ENCODE assay signal across 15 cellular contexts in genomic region chr16:23183486-23183862, GRCh38. TPM values are rescaled to one million over a fixed set of nuclear protein-coding genes. Genes with fewer than 3 reads are reported as not detected.
DNase-seq lines count a peak whose midpoint lies in the region; ATAC-seq and TF ChIP-seq lines count a peak whose summit lies in the region.
"Had no signal": no experiment of that assay in that cellular context is flagged by ENCODE, and none has a peak within 500 bp of the region (broad histone marks: within the 10 kb centered on the region; RNA-seq: fewer than 3 reads in every experiment).

No MANE protein-coding gene starts in this region.

- peak overlapping the region; percentile 85 for H3K4me3 ChIP-seq in GM23338
- H3K4me3 ChIP-seq in WERI-Rb-1 (ENCODE audit: low read depth, low read length): peak overlapping the region; percentile 49
- H3K4me3 ChIP-seq in iPS-18a (ENCODE audit: low read length): peak overlapping the region; percentile 63

- TF ChIP-seq CTCF in GM23338 (conservative IDR thresholded peaks at IDR 0.05; ENCODE audit: low read depth in 2 of 2) (no peak), WERI-Rb-1 (IDR thresholded peaks at IDR 0.05; ENCODE audit: low read depth, low read length) (no peak), progenitor cell of endocrine pancreas (IDR thresholded peaks at IDR 0.05; ENCODE audit: unreplicated experiment) (no peak)

- H3K9me2 ChIP-seq in GM23338 (ENCODE audit: insufficient read depth): no peaks in the 10 kb centered on the region

- TF ChIP-seq POLR2A in erythroblast (IDR thresholded peaks at IDR 0.05; ENCODE audit: low read length): no peak

- H3K79me2 ChIP-seq in GM23338 (replicated peaks; ENCODE audit: insufficient read depth): no peaks in the 10 kb centered on the region

- peak overlapping the region; percentile 65 for H3K4me3 Mint-ChIP-seq in GM23338
- H3K4me3 Mint-ChIP-seq in progenitor cell of endocrine pancreas (ENCODE audit: low read depth): peak overlapping the region; percentile 49
- H3K4me3 Mint-ChIP-seq: activated T-cell treated with anti-CD3 and anti-CD28 coated beads, Interleukin-2, amount 50 U/mL, for 24 hours; T-helper 2 cell treated with Interferon-gamma antibody and Interleukin-4, amounts not matched to agents 5 μg/mL and 100 μg/mL, for 36 hours had no signal

- H3K27ac Mint-ChIP-seq in GM23338 (no peak overlapping the region), progenitor cell of endocrine pancreas (no peak overlapping the region)
- H3K27ac Mint-ChIP-seq: activated T-cell treated with anti-CD3 and anti-CD28 coated beads, Interleukin-2, amount 50 U/mL, for 24 hours; T-helper 2 cell treated with Interferon-gamma antibody and Interleukin-4, amounts not matched to agents 5 μg/mL and 100 μg/mL, for 36 hours had no signal

- DNase-seq in GM23338 (ENCODE audit: low spot score) (no peak), WERI-Rb-1 (no peak), progenitor cell of endocrine pancreas (ENCODE audit: low spot score, unreplicated experiment) (no peak), erythroblast (lab: John Stamatoyannopoulos, UW) (no peak), dermis blood vessel endothelial cell (no peak), cardiac septum (ENCODE audit: low spot score) (no peak)
- DNase-seq: activated CD4-positive, alpha-beta T cell treated with anti-CD3 and anti-CD28 coated beads, Interleukin-2, amount 50 U/mL, for 1 hour; activated T-cell treated with anti-CD3 and anti-CD28 coated beads, Interleukin-2, amount 50 U/mL, for 24 hours; small intestine had no signal

- H3K4me1 ChIP-seq in GM23338 (ENCODE audit: insufficient read depth) (peaks cover 22% of the 10 kb centered on the region; the same call in 1 of the 2 replicates), iPS-18a (ENCODE audit: control insufficient read depth, low read depth, low read length) (no peaks in the 10 kb centered on the region)

- H3K9ac ChIP-seq in iPS-18a (ENCODE audit: low read length): no peak overlapping the region

- H3F3A ChIP-seq in GM23338 (replicated peaks; ENCODE audit: low read depth): no peaks in the 10 kb centered on the region

- H2AFZ ChIP-seq in GM23338: peak overlapping the region; percentile 97

- H3K36me3 Mint-ChIP-seq in GM23338 (ENCODE audit: low read depth) (no peaks in the 10 kb centered on the region; the same call in 2 of the 3 replicates), progenitor cell of endocrine pancreas (ENCODE audit: insufficient read depth) (no peaks in the 10 kb centered on the region)

- H3K27ac ChIP-seq in GM23338 (ENCODE audit: low read depth) (no peak overlapping the region), WERI-Rb-1 (no peak overlapping the region), iPS-18a (ENCODE audit: low read length) (no peak overlapping the region)
- H3K27ac ChIP-seq: neutrophil had no signal

- no peaks in the 10 kb centered on the region for H3K9me3 ChIP-seq in WERI-Rb-1 (ENCODE audit: severe bottlenecking)
- H3K9me3 ChIP-seq in iPS-18a (ENCODE audit: control insufficient read depth, low read depth, low read length): no peaks in the 10 kb centered on the region
- H3K9me3 ChIP-seq: neutrophil had no signal

- H3K36me3 ChIP-seq in GM23338 (ENCODE audit: insufficient read depth) (no peaks in the 10 kb centered on the region), WERI-Rb-1 (no peaks in the 10 kb centered on the region), iPS-18a (ENCODE audit: control insufficient read depth, low read depth, low read length) (no peaks in the 10 kb centered on the region)
- H3K36me3 ChIP-seq: neutrophil had no signal

- H3K9me3 Mint-ChIP-seq in GM23338 (no peaks in the 10 kb centered on the region; the same call in 2 of the 3 replicates), progenitor cell of endocrine pancreas (ENCODE audit: low read depth) (no peaks in the 10 kb centered on the region)
- H3K9me3 Mint-ChIP-seq: activated T-cell treated with anti-CD3 and anti-CD28 coated beads, Interleukin-2, amount 50 U/mL, for 24 hours; T-helper 2 cell treated with Interferon-gamma antibody and Interleukin-4, amounts not matched to agents 5 μg/mL and 100 μg/mL, for 36 hours had no signal

- intact Hi-C loops in cardiac septum (cut with DNase I): loop anchor here (10.0 kb wide), 1 partner anchor 221 kb away; no protein-coding TSS in a partner anchor

- ATAC-seq in GM23338 (no peak), HG03378 (IDR thresholded peaks at IDR 0.05; ENCODE audit: unreplicated experiment) (no peak)

- H3K4me2 ChIP-seq in GM23338: peak overlapping the region; percentile 98

- H3K27me3 ChIP-seq in GM23338 (ENCODE audit: insufficient read depth): peaks cover 38% of the 10 kb centered on the region
- H3K27me3 ChIP-seq in WERI-Rb-1 (ENCODE audit: insufficient read depth, low read depth, severe bottlenecking): no peaks in the 10 kb centered on the region
- peaks cover 36% of the 10 kb centered on the region for H3K27me3 ChIP-seq in iPS-18a (ENCODE audit: control insufficient read depth, insufficient read depth, low read length)

- peaks cover 9% of the 10 kb centered on the region for H3K4me1 Mint-ChIP-seq in GM23338
- no peaks in the 10 kb centered on the region for H3K4me1 Mint-ChIP-seq in progenitor cell of endocrine pancreas (ENCODE audit: low read depth)

- H4K20me1 ChIP-seq in GM23338 (replicated peaks; ENCODE audit: insufficient read depth): no peaks in the 10 kb centered on the region; the same call in 1 of the 2 replicates

- peaks cover 28% of the 10 kb centered on the region for H3K27me3 Mint-ChIP-seq in GM23338 (ENCODE audit: insufficient read depth, low read depth, poor library complexity)
- peaks cover 69% of the 10 kb centered on the region for H3K27me3 Mint-ChIP-seq in progenitor cell of endocrine pancreas

TF ChIP-seq in GM23338, 12 proteins besides CTCF, POLR2A, EP300 and RAD21 (continues in another document):
- TF ChIP-seq CREB1 (CRISPR knock-in tag; IDR thresholded peaks at IDR 0.05; ENCODE audit: low read depth): no peak
- TF ChIP-seq EZH2 (IDR thresholded peaks at IDR 0.05; ENCODE audit: low read depth, unreplicated experiment): no peak

RNA-seq across cellular contexts. Expression of gene SCNN1G, which starts 0.9 kb away (rescaled TPM):
- 1.1 and 1.2 TPM in 2 replicates for total RNA-seq in GM23338 (2014; rRNA removed; shearing (Covaris generic))
- polyA plus RNA-seq in GM23338 (2016; fragmentation: Nextera tagmentation; extraction: Ambion mirVana): 0.97 and 1.1 TPM in 2 replicates
- total RNA-seq in progenitor cell of endocrine pancreas (1.2 and 1.5 TPM in 2 replicates), dermis blood vessel endothelial cell (0.68 and 2.6 TPM in 2 replicates), cardiac septum (not detected)
- total RNA-seq: endothelial cell of umbilical vein, left lobe of liver had no signal
- polyA plus RNA-seq: endothelial cell of umbilical vein had no signal

RNA-seq across cellular contexts. Expression of gene USP31, which starts 34.2 kb away (rescaled TPM):
- total RNA-seq in GM23338 (2014; rRNA removed; shearing (Covaris generic)): 15.5 and 17.9 TPM in 2 replicates
- polyA plus RNA-seq in GM23338 (2016; fragmentation: Nextera tagmentation; extraction: Ambion mirVana): 4.2 and 4.3 TPM in 2 replicates
- 10.5 and 11.7 TPM in 2 replicates for total RNA-seq in progenitor cell of endocrine pancreas
- 37.8 and 43.7 TPM in 2 replicates for total RNA-seq in dermis blood vessel endothelial cell
- total RNA-seq in cardiac septum: 21.6 TPM
